Comparison of ENCODE assay signal across 9 cellular contexts in genomic region chr6:133184798-133185380, GRCh38. TPM values are rescaled to one million over a fixed set of nuclear protein-coding genes. Genes with fewer than 3 reads are reported as not detected.
A peak's percentile ranks its signal among the peaks of the same experiment; 100 is the strongest.
DNase-seq lines count a peak whose midpoint lies in the region; ATAC-seq and TF ChIP-seq lines count a peak whose summit lies in the region.
"Had no signal": no experiment of that assay in that cellular context is flagged by ENCODE, and none has a peak within 500 bp of the region (broad histone marks: within the 10 kb centered on the region; RNA-seq: fewer than 3 reads in every experiment).

No MANE protein-coding gene starts in this region.

- no peaks in the 10 kb centered on the region for H3F3A ChIP-seq in PC-3 (ENCODE audit: low read length, unreplicated experiment)

- no peaks in the 10 kb centered on the region for H3K36me3 Mint-ChIP-seq in type B pancreatic cell

- H3K4me3 ChIP-seq in PC-3 (ENCODE audit: low read length): no peak overlapping the region
- H3K4me3 ChIP-seq in fibroblast of pulmonary artery (replicated peaks; ENCODE audit: low read depth, low read length): no peak overlapping the region

- peaks cover 4% of the 10 kb centered on the region for H3K4me1 ChIP-seq in PC-3 (ENCODE audit: insufficient read depth, low read length)

- H3K9ac ChIP-seq in PC-3 (ENCODE audit: low read length): no peak overlapping the region

- no peaks in the 10 kb centered on the region for H3K9me3 ChIP-seq in PC-3 (ENCODE audit: low read length)

- H2AFZ ChIP-seq in PC-3 (ENCODE audit: low read length): no peak overlapping the region

- no peaks in the 10 kb centered on the region for H4K20me1 ChIP-seq in PC-3 (ENCODE audit: low read length)

- DNase-seq in SKM-1 treated with dmso at 0.1 percent for 144 hours (lab: John Stamatoyannopoulos, UW; ENCODE audit: unreplicated experiment) (peak; percentile 19), SKM-1 (lab: John Stamatoyannopoulos, UW; ENCODE audit: unreplicated experiment) (no peak), PC-3 (peak; percentile 57), fibroblast of pulmonary artery (ENCODE audit: low read depth) (peak; percentile 60), type B pancreatic cell (ENCODE audit: extremely low spot score, unreplicated experiment) (no peak), DMS114 treated with DMSO at 0.1 percent for 48 hours (lab: John Stamatoyannopoulos, UW; ENCODE audit: unreplicated experiment) (no peak), foreskin melanocyte (no peak)

- CTCF ChIA-PET in PC-3 (lab: Charles Lee): no interaction called here

- BruUV-seq in PC-3 (replicated peaks; lab: Mats Ljungman, UMichigan): no TSS peak

- 0 out of 2 replicates have a peak, but pooled peaks have one; percentile 20 for ATAC-seq in PC-3
- no peak for ATAC-seq in GM18873 (IDR thresholded peaks at IDR 0.05; ENCODE audit: low FRiP score, unreplicated experiment)

- no peaks in the 10 kb centered on the region for H3K27me3 ChIP-seq in PC-3 (ENCODE audit: low read length)

- intact Hi-C loops in PC-3 (cut with micrococcal nuclease): loop anchor here (1.0 to 5.0 kb wide), 8 partner anchors 53 to 367 kb away; partner anchors contain the start of gene EYA4

- H3K9me3 Mint-ChIP-seq in type B pancreatic cell: no peaks in the 10 kb centered on the region

- H3K4me2 ChIP-seq in PC-3 (ENCODE audit: low read length): no peak overlapping the region

- H3K27ac Mint-ChIP-seq in type B pancreatic cell: no peak overlapping the region

- peaks cover 19% of the 10 kb centered on the region for H3K27me3 Mint-ChIP-seq in type B pancreatic cell

- peaks cover 17% of the 10 kb centered on the region for H3K4me1 Mint-ChIP-seq in type B pancreatic cell (ENCODE audit: unreplicated experiment)

- no peaks in the 10 kb centered on the region for H3K79me2 ChIP-seq in PC-3 (ENCODE audit: low read length)

- POLR2A ChIA-PET in PC-3 (lab: Charles Lee; ENCODE audit: unreplicated experiment): interaction anchor here (0.6 kb wide), 1 partner anchor 55 kb away, joined by 3 read pairs; no protein-coding TSS in a partner anchor

- no peaks in the 10 kb centered on the region for H3K36me3 ChIP-seq in PC-3 (ENCODE audit: low read depth, low read length)

- peak; percentile 71 for TF ChIP-seq CTCF in PC-3 (conservative IDR thresholded peaks at IDR 0.05; ENCODE audit: low read depth, low read length)
- peak; percentile 63 for TF ChIP-seq CTCF in fibroblast of pulmonary artery (IDR thresholded peaks at IDR 0.05; ENCODE audit: low read length, missing control alignments)
- TF ChIP-seq CTCF in type B pancreatic cell (conservative IDR thresholded peaks at IDR 0.05): peak; percentile 78

- H3K27ac ChIP-seq in PC-3 (ENCODE audit: low read length): no peak overlapping the region
- H3K27ac ChIP-seq: epithelial cell of prostate had no signal

- H3K4me3 Mint-ChIP-seq in type B pancreatic cell: no peak overlapping the region

- H3K9me2 ChIP-seq in PC-3 (replicated peaks; ENCODE audit: low read length): no peaks in the 10 kb centered on the region

RNA-seq across cellular contexts. Expression of gene EYA4, which starts 56.3 kb away (rescaled TPM):
- total RNA-seq in PC-3 (2014; rRNA removed) (10.0 and 11.6 TPM in 2 replicates), type B pancreatic cell (ENCODE audit: low replicate concordance) (2.3 and 29.7 TPM in 2 replicates)

Comparison
In these comparisons a context has a peak if more than half of its experiments do, and no peak if none do; other contexts are left out.
1. DNase-seq: peak in SKM-1 treated with dmso at 0.1 percent for 144 hours (single experiment), PC-3 (single experiment) and fibroblast of pulmonary artery (single experiment); none in SKM-1 (single experiment), type B pancreatic cell (single experiment), DMS114 treated with DMSO at 0.1 percent for 48 hours (single experiment) and foreskin melanocyte (single experiment).
2. Peak in every context shown above with its lines, with median percentiles within 50 percentile points of each other: CTCF ChIP-seq.